In the genomic region with DNA sequence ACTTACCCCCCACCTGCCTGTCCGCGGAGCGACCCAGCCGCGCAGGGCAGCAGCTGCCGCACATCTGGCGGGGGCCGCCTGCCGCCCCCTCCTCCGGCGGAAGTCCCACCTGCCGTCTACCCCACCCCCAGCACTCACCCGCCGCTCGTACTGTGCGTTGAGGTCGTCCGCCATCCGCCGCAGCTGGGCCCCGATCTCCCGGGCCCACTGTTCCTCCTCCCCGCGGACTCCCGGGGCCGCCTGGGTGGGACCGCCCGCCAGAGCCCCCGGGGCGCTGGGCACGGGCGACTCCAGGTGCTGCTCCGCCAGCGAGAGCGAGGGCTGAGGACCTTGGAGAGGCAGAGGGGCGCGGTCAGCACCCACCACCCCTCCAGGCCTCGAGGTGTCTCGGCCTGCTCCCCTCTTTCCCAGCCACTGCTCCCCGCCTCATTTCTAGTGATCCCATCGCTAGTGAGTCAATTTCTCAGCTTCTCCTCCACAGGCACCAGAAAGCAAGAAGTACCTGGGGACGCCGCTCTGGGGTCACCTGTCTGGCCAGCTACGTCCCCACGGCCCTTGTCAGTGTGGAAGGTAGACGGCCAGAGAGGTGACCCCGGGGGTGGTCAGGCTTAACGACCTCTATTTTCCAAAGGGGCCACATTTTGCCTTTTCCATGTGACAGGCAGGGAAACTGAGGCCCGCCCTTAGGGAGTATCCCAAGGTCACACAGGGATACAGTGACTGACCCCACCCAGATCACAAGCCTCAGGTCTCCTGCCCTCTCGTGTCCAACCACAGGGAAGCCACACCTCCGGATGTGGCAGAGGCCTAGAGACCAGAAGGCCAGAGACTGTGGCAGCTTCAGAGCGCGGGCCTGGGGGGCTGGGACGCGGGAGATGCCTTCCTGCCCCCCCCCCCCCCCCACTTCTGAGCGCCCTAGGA, we compare ENCODE assay signal across 8 cellular contexts. TPM values are rescaled to one million over a fixed set of nuclear protein-coding genes. Genes with fewer than 3 reads are reported as not detected.
DNase-seq lines count a peak whose midpoint lies in the region; ATAC-seq and TF ChIP-seq lines count a peak whose summit lies in the region.

No MANE protein-coding gene starts in this region.

- peak; percentile 9 for ATAC-seq in GM19463 (IDR thresholded peaks at IDR 0.05; ENCODE audit: unreplicated experiment)

- H3K4me3 ChIP-seq in HUES6 (ENCODE audit: low read depth, low read length) (peak overlapping the region; percentile 86), kidney epithelial cell (ENCODE audit: low read depth, low read length) (peak overlapping the region; percentile 75)

- H3K4me1 ChIP-seq in HUES6 (ENCODE audit: control insufficient read depth, insufficient read depth, low read length): peaks cover 34% of the 10 kb centered on the region

- no peak for TF ChIP-seq CTCF in kidney epithelial cell (IDR thresholded peaks at IDR 0.05; ENCODE audit: insufficient read depth, low read length, poor library complexity, severe bottlenecking)

- no peaks in the 10 kb centered on the region; the same call in 1 of the 2 replicates for H3K27me3 ChIP-seq in HUES6 (ENCODE audit: control insufficient read depth, insufficient read depth, low read length)
- H3K27me3 ChIP-seq in kidney epithelial cell (ENCODE audit: control insufficient read depth, insufficient read depth, low read length): no peaks in the 10 kb centered on the region

- no peaks in the 10 kb centered on the region for H3K9me3 ChIP-seq in HUES6 (ENCODE audit: control insufficient read depth, insufficient read depth, low read depth, low read length)

- H3K27ac ChIP-seq in HUES6 (ENCODE audit: low read depth, low read length): peak overlapping the region; percentile 90

- H3K9ac ChIP-seq in HUES6 (ENCODE audit: low read length): peak overlapping the region; percentile 81

- peak; percentile 96 for DNase-seq in DMS53 (lab: John Stamatoyannopoulos, UW)
- peak; percentile 60 for DNase-seq in SKM-1 treated with dmso at 0.1 percent for 144 hours (lab: John Stamatoyannopoulos, UW; ENCODE audit: unreplicated experiment)
- DNase-seq in central memory CD4-positive, alpha-beta T cell: peak; percentile 28
- DNase-seq in kidney epithelial cell (ENCODE audit: low read depth): no peak
- DNase-seq in stimulated activated CD4-positive, alpha-beta T cell treated with anti-CD3 and anti-CD28 coated beads, Interleukin-4, amount 100 ng/mL, for 1 hour: peak; percentile 27
- no peak for DNase-seq in NCI-H1436 treated with DMSO at 0.1 percent for 48 hours (lab: John Stamatoyannopoulos, UW)

- H3K36me3 ChIP-seq in HUES6 (ENCODE audit: control insufficient read depth, insufficient read depth, low read length) (peaks cover 17% of the 10 kb centered on the region), kidney epithelial cell (ENCODE audit: control insufficient read depth, insufficient read depth, low read length) (peaks cover 2% of the 10 kb centered on the region)

RNA-seq across cellular contexts. Expression of a gene that starts 4.3 kb away (rescaled TPM):
- total RNA-seq in kidney epithelial cell: 46.8 and 64.7 TPM in 2 replicates

RNA-seq across cellular contexts. Expression of a gene that starts 29.6 kb away (rescaled TPM):
- total RNA-seq in kidney epithelial cell: 13.8 and 16.5 TPM in 2 replicates

RNA-seq across cellular contexts. Expression of a gene that starts 48.0 kb away (rescaled TPM):
- 2.2 and 3.9 TPM in 2 replicates for total RNA-seq in kidney epithelial cell

Comparison
In these comparisons a context has a peak if more than half of its experiments do, and no peak if none do; other contexts are left out.
1. DNase-seq: peak in DMS53 (single experiment), SKM-1 treated with dmso at 0.1 percent for 144 hours (single experiment), central memory CD4-positive, alpha-beta T cell (single experiment) and stimulated activated CD4-positive, alpha-beta T cell treated with anti-CD3 and anti-CD28 coated beads, Interleukin-4, amount 100 ng/mL, for 1 hour (single experiment); none in kidney epithelial cell (single experiment) and NCI-H1436 treated with DMSO at 0.1 percent for 48 hours (single experiment).